16 cellular contexts compared by ENCODE assay signal in the genomic region with DNA sequence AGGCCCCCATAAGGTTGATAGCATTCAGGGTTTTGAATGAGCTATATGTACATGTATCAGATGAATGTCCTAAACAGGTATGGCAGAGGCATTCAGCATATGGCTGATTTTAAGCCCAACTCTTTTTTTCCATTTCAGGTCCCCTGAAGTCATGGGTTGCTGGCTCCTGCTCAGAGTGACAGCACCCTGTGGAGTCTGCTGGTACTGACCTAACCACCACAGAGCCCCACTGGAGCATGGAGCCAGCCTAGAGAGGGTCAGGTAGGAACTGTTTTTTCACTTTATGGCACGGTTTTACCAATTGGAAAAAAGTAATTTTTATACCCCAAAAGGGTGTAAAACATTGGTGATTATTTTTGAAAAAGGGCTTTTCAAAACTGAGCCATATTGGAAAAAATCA.
"Had no signal": no experiment of that assay in that cellular context is flagged by ENCODE, and none has a peak within 500 bp of the region (broad histone marks: within the 10 kb centered on the region; RNA-seq: fewer than 3 reads in every experiment).

No MANE protein-coding gene starts in this region.

- H3K4me1 ChIP-seq: breast epithelium, esophagus squamous epithelium, left lung, upper lobe of right lung had no signal

- H3K27me3 ChIP-seq: breast epithelium, dorsolateral prefrontal cortex, esophagus squamous epithelium, left lung, upper lobe of right lung had no signal

- H3K27ac ChIP-seq: breast epithelium, dorsolateral prefrontal cortex, esophagus squamous epithelium, left lung, upper lobe of right lung had no signal

- H3K4me3 ChIP-seq: breast epithelium, dorsolateral prefrontal cortex, esophagus squamous epithelium, left lung, upper lobe of right lung had no signal

- DNase-seq: activated CD4-positive, alpha-beta T cell treated with anti-CD3 and anti-CD28 coated beads, Interleukin-2, amount 50 U/mL, for 4 hours; activated CD4-positive, CD25-positive, alpha-beta regulatory T cell; activated gamma-delta T cell; activated T-cell treated with anti-CD3 and anti-CD28 coated beads, Interleukin-2, amount 50 U/mL, for 48 hours; aorta; dorsolateral prefrontal cortex; esophagus squamous epithelium; glutamatergic neuron; left lung; mesenchymal stem cell; nephron progenitor cell; stimulated activated CD4-positive, alpha-beta T cell treated with anti-CD3 and anti-CD28 coated beads, Interleukin-4, amount 100 ng/mL, for 1 hour; stimulated activated CD8-positive, alpha-beta memory T cell treated with anti-CD3 and anti-CD28 coated beads, Interleukin-4, amount 100 ng/mL, for 48 hours; T-helper 2 cell; upper lobe of right lung had no signal

- H3K36me3 ChIP-seq: breast epithelium had no signal
